Comparison of ENCODE assay signal across 8 cellular contexts in the genomic region with DNA sequence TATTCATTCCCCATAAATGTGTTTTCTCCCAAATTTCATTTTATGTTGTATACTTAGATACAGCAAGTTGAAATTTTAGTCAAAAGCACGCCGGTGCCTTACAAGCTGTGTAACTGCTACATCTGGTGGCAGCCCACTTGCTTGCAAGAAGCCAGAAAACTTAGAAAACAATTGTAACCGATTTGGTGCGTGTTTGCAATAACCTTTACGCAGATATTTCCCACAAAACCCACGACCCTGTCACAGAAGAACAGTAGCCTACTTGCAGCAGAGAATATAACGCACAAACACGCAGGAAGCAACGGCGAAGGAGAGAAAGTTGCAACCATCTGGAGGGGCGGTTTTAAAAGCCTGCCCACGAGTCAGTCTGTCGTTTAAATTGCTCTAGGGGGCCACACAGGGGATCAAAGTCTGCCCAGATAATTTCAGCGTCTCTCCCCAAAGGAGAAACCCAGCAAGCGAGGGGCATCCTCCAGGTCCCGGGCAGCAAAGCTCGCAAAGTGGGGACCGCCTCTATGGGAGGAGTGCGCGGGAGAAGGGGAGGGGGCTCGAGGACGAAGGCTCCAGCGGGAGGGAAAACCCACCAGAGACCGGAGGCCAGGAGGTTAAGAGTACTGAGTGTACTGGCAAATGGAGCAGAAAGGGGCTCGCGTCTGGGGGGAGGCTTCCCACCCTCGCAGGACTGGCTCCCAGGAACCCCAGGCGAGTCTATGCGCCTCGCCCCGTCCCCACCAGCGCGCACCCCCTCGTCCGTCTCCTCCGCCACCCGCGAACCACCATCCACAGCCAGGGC. TPM values are rescaled to one million over a fixed set of nuclear protein-coding genes. Genes with fewer than 3 reads are reported as not detected.
A peak's percentile ranks its signal among the peaks of the same experiment; 100 is the strongest.
DNase-seq lines count a peak whose midpoint lies in the region; ATAC-seq, FAIRE-seq and TF ChIP-seq lines count a peak whose summit lies in the region.

No MANE protein-coding gene starts in this region.

- H3F3A ChIP-seq in MM.1S (ENCODE audit: insufficient read depth, low read length), result peaks cover 31% of the 10 kb centered on the region

- H3K9me3 ChIP-seq in MM.1S (replicated peaks; ENCODE audit: insufficient read depth, low read length) (no peaks in the 10 kb centered on the region), body of pancreas (no peaks in the 10 kb centered on the region), iPS-18a (ENCODE audit: control insufficient read depth, low read depth, low read length) (no peaks in the 10 kb centered on the region), gastrocnemius medialis (no peaks in the 10 kb centered on the region)

- H3K4me3 ChIP-seq in MM.1S (ENCODE audit: low read length) (peak overlapping the region; percentile 80), body of pancreas (peak overlapping the region; percentile 46 to 98), iPS-18a (ENCODE audit: low read length) (peak overlapping the region; percentile 100), gastrocnemius medialis (peak overlapping the region; percentile 89 to 97 (median 96))

- FAIRE-seq in D721Med (lab: Jason Lieb, UNC), result no peak

- WGBS in body of pancreas, 2 donors, result 0 to 1% methylated on average over 33 to 38 of the region's 38 CpGs

- no peaks in the 10 kb centered on the region for H3K27me3 ChIP-seq in MM.1S (replicated peaks; ENCODE audit: insufficient read depth, low read length)
- no peaks in the 10 kb centered on the region for H3K27me3 ChIP-seq in body of pancreas
- H3K27me3 ChIP-seq in iPS-18a (ENCODE audit: control insufficient read depth, insufficient read depth, low read length), result no peaks in the 10 kb centered on the region
- no peaks in the 10 kb centered on the region for H3K27me3 ChIP-seq in gastrocnemius medialis

- ATAC-seq in GM21526 (IDR thresholded peaks at IDR 0.05; ENCODE audit: low FRiP score, unreplicated experiment) (peak; percentile 16), body of pancreas (peak; percentile 22), gastrocnemius medialis (peak; percentile 15 to 18), GM19328 (IDR thresholded peaks at IDR 0.05; ENCODE audit: unreplicated experiment) (no peak)

- peak overlapping the region; percentile 65 for H3K9ac ChIP-seq in MM.1S (ENCODE audit: low read length)
- H3K9ac ChIP-seq in iPS-18a (ENCODE audit: low read length), result peak overlapping the region; percentile 92

- TF ChIP-seq POLR2A in body of pancreas (IDR thresholded peaks at IDR 0.05), result peak in 1 of 3 donors; percentile 32
- peak in 1 of 2 donors; percentile 19 for TF ChIP-seq POLR2A in gastrocnemius medialis (IDR thresholded peaks at IDR 0.05)

- H3K4me1 ChIP-seq in MM.1S (ENCODE audit: low read length) (peaks cover 32% of the 10 kb centered on the region), body of pancreas (peaks cover 30% of the 10 kb centered on the region), iPS-18a (ENCODE audit: control insufficient read depth, low read depth, low read length) (peaks cover 32% of the 10 kb centered on the region), gastrocnemius medialis (peaks cover 23 to 32% of the 10 kb centered on the region in 2 donors)

- peak overlapping the region; percentile 52 for H2AFZ ChIP-seq in MM.1S (ENCODE audit: low read length)

- H4K20me1 ChIP-seq in MM.1S (ENCODE audit: insufficient read depth, low read length), result peaks cover 32% of the 10 kb centered on the region

- H3K27ac ChIP-seq in MM.1S (ENCODE audit: low read length), result peak overlapping the region; percentile 46; the same call in 1 of the 2 replicates
- peak overlapping the region; percentile 86 to 99 (median 96) for H3K27ac ChIP-seq in body of pancreas
- H3K27ac ChIP-seq in iPS-18a (ENCODE audit: low read length), result peak overlapping the region; percentile 55
- H3K27ac ChIP-seq in gastrocnemius medialis, result peak overlapping the region; percentile 98 to 99 (median 98)

- H3K36me3 ChIP-seq in MM.1S (replicated peaks; ENCODE audit: insufficient read depth, low read length), result no peaks in the 10 kb centered on the region
- H3K36me3 ChIP-seq in body of pancreas (replicated peaks in 1 of 2; ENCODE audit: insufficient read depth in 1 of 2, low read depth in 2 of 2), result no peaks in the 10 kb centered on the region
- no peaks in the 10 kb centered on the region for H3K36me3 ChIP-seq in iPS-18a (ENCODE audit: control insufficient read depth, low read depth, low read length)
- no peaks in the 10 kb centered on the region for H3K36me3 ChIP-seq in gastrocnemius medialis

- H3K4me2 ChIP-seq in MM.1S (ENCODE audit: low read depth, low read length), result peak overlapping the region; percentile 94

- H3K79me2 ChIP-seq in MM.1S (ENCODE audit: low read length), result peaks cover 57% of the 10 kb centered on the region

- no peaks in the 10 kb centered on the region for H3K9me2 ChIP-seq in MM.1S (replicated peaks; ENCODE audit: insufficient read depth, low read length)

- in situ Hi-C loops in gastrocnemius medialis (cut with MboI; ENCODE audit: low sequenced_read_pairs in 4 of 4), result loop anchor here (25.0 kb wide), 3 partner anchors 172 to 253 kb away; no protein-coding TSS in a partner anchor

- TF ChIP-seq CTCF in D721Med (IDR thresholded peaks at IDR 0.05; ENCODE audit: insufficient read depth, missing control alignments) (peak; percentile 50), MM.1S (IDR thresholded peaks at IDR 0.05; ENCODE audit: low read length) (peak; percentile 63), body of pancreas (IDR thresholded peaks at IDR 0.05) (peak in 6 of 7 experiments; percentile 19 to 60 (median 50)), gastrocnemius medialis (IDR thresholded peaks at IDR 0.05 in 4 of 5, conservative IDR thresholded peaks at IDR 0.05 in 1 of 5) (peak in 3 of 5 experiments; percentile 8 to 40 (median 34))

- intact Hi-C loops in body of pancreas (cut with DNase I), result loop anchor here (10.0 kb wide), 1 partner anchor 255 kb away; no protein-coding TSS in a partner anchor
- intact Hi-C loops in gastrocnemius medialis (cut with DNase I; ENCODE audit: low total_unique reads), result loop anchor here (1.0 to 5.0 kb wide), 6 partner anchors 72 to 1647 kb away; a partner anchor contains a TSS

- no peak for DNase-seq in D721Med (ENCODE audit: insufficient read length, low spot score)
- DNase-seq in MM.1S, result peak; percentile 50
- peak; percentile 66 for DNase-seq in UCSD-AML1 (lab: John Stamatoyannopoulos, UW; ENCODE audit: unreplicated experiment)
- DNase-seq in body of pancreas, result peak; percentile 44 to 59 (median 48)
- DNase-seq in gastrocnemius medialis, result peak; percentile 11 to 25

RNA-seq across cellular contexts. Expression of a gene that starts 1.2 kb away (rescaled TPM):
- total RNA-seq in body of pancreas (10 to 100 TPM; 31.9 to 48.1 TPM), gastrocnemius medialis (10 to 100 TPM in 2 of 4 donors, 1 to 10 TPM in 2; 7.7 to 14.2 (median 10.0) TPM)

Comparison
In these comparisons a context has a peak if more than half of its experiments do, and no peak if none do; other contexts are left out.
1. H3K27ac ChIP-seq: peak in every context shown above with its lines; median percentile 98 in gastrocnemius medialis; 96 in body of pancreas; 55 in iPS-18a; 46 in MM.1S.